9 cellular contexts compared by ENCODE assay signal in the genomic region with DNA sequence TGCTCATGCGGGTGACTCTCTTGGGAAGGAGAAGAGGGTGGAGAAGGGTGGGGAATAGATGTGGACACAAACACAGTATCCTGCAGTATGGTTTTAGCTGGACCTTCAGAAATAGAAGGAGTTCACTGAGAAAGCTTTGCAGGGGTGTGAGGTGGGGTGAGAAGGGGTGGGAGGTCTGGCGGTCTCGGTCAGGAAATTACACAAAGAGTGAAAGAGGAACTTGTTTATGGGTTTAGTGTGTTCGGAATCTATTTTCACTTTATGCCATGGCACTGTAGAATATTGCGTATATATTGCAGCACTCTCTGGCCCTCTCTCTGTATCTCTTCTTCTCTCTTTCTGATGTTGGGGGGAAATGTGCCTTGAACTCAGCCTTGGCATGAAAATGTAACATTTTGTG.
A peak's percentile ranks its signal among the peaks of the same experiment; 100 is the strongest.
DNase-seq lines count a peak whose midpoint lies in the region; ATAC-seq, FAIRE-seq and TF ChIP-seq lines count a peak whose summit lies in the region.
"Had no signal": no experiment of that assay in that cellular context is flagged by ENCODE, and none has a peak within 500 bp of the region (broad histone marks: within the 10 kb centered on the region; RNA-seq: fewer than 3 reads in every experiment).

No MANE protein-coding gene starts in this region.

- no peak overlapping the region for H3K4me3 ChIP-seq in GM12864 (ENCODE audit: low read depth, low read length)
- H3K4me3 ChIP-seq in thyroid gland (replicated peaks in 1 of 3): no peak overlapping the region

- DNase-seq in GM12864 (ENCODE audit: low read depth) (peak; percentile 26), SIG-M5 (lab: John Stamatoyannopoulos, UW) (peak; percentile 82), D721Med (ENCODE audit: insufficient read length, low spot score) (no peak), thyroid gland (no peak)
- DNase-seq in central memory CD4-positive, alpha-beta T cell: no peak
- DNase-seq in activated naive CD4-positive, alpha-beta T cell treated with anti-CD3 and anti-CD28 coated beads, Interleukin-2, amount 10 ng/mL, durations not matched to agents 7 days and 5 days: no peak

- no peak overlapping the region for H3K4me3 Mint-ChIP-seq in activated naive CD4-positive, alpha-beta T cell treated with anti-CD3 and anti-CD28 coated beads, Interleukin-2, amount 10 ng/mL, durations not matched to agents 7 days and 5 days
- H3K4me3 Mint-ChIP-seq: stimulated activated naive CD8-positive, alpha-beta T cell treated with anti-CD3 and anti-CD28 coated beads, Interleukin-15, Interleukin-2, amounts not matched to agents 100 ng/mL and 50 ng/mL, for 24 hours had no signal

- H3K4me1 ChIP-seq in thyroid gland: no peaks in the 10 kb centered on the region

- TF ChIP-seq CTCF in GM12864 (IDR thresholded peaks at IDR 0.05; ENCODE audit: low read depth, low read length, missing control alignments) (no peak), D721Med (IDR thresholded peaks at IDR 0.05; ENCODE audit: insufficient read depth, missing control alignments) (no peak), thyroid gland (IDR thresholded peaks at IDR 0.05) (no peak)

- H3K9me3 Mint-ChIP-seq in activated naive CD4-positive, alpha-beta T cell treated with anti-CD3 and anti-CD28 coated beads, Interleukin-2, amount 10 ng/mL, durations not matched to agents 7 days and 5 days: peaks cover 8% of the 10 kb centered on the region

- no peak overlapping the region for H3K27ac Mint-ChIP-seq in activated naive CD4-positive, alpha-beta T cell treated with anti-CD3 and anti-CD28 coated beads, Interleukin-2, amount 10 ng/mL, durations not matched to agents 7 days and 5 days
- H3K27ac Mint-ChIP-seq: stimulated activated naive CD8-positive, alpha-beta T cell treated with anti-CD3 and anti-CD28 coated beads, Interleukin-15, Interleukin-2, amounts not matched to agents 100 ng/mL and 50 ng/mL, for 24 hours had no signal

- H3K36me3 Mint-ChIP-seq in activated naive CD4-positive, alpha-beta T cell treated with anti-CD3 and anti-CD28 coated beads, Interleukin-2, amount 10 ng/mL, durations not matched to agents 7 days and 5 days: no peaks in the 10 kb centered on the region

- H3K27me3 Mint-ChIP-seq in activated naive CD4-positive, alpha-beta T cell treated with anti-CD3 and anti-CD28 coated beads, Interleukin-2, amount 10 ng/mL, durations not matched to agents 7 days and 5 days: no peaks in the 10 kb centered on the region

- no peak for FAIRE-seq in D721Med (lab: Jason Lieb, UNC)

- intact Hi-C loops in thyroid gland (cut with DNase I): no loop called here

- H3K36me3 ChIP-seq in thyroid gland: no peaks in the 10 kb centered on the region

- 84 to 87% methylated on average over 5 of the region's 5 CpGs for WGBS in thyroid gland, 2 donors

- no peaks in the 10 kb centered on the region for H3K9me3 ChIP-seq in thyroid gland

- H3K4me1 Mint-ChIP-seq in activated naive CD4-positive, alpha-beta T cell treated with anti-CD3 and anti-CD28 coated beads, Interleukin-2, amount 10 ng/mL, durations not matched to agents 7 days and 5 days: no peaks in the 10 kb centered on the region

- TF ChIP-seq POLR2A in thyroid gland (IDR thresholded peaks at IDR 0.05): no peak

- no peak overlapping the region for H3K27ac ChIP-seq in thyroid gland

- CTCF ChIA-PET in activated naive CD4-positive, alpha-beta T cell treated with anti-CD3 and anti-CD28 coated beads, Interleukin-2, amount 10 ng/mL, durations not matched to agents 7 days and 5 days (lab: Charles Lee): no interaction called here

- ATAC-seq in GM19467 (IDR thresholded peaks at IDR 0.05; ENCODE audit: unreplicated experiment) (peak; percentile 84), HG03095 (IDR thresholded peaks at IDR 0.05; ENCODE audit: unreplicated experiment) (peak; percentile 84)

- H3K27me3 ChIP-seq in thyroid gland: no peaks in the 10 kb centered on the region

Comparison
In these comparisons a context has a peak if more than half of its experiments do, and no peak if none do; other contexts are left out.
1. DNase-seq: peak in GM12864 (single experiment) and SIG-M5 (single experiment); none in D721Med (single experiment), thyroid gland (0 of 2), central memory CD4-positive, alpha-beta T cell (single experiment) and activated naive CD4-positive, alpha-beta T cell treated with anti-CD3 and anti-CD28 coated beads, Interleukin-2, amount 10 ng/mL, durations not matched to agents 7 days and 5 days (single experiment).